In genomic region chr2:96115631-96116423, GRCh38 we compare ENCODE assay signal across 9 cellular contexts. TPM values are rescaled to one million over a fixed set of nuclear protein-coding genes. Genes with fewer than 3 reads are reported as not detected.
DNase-seq lines count a peak whose midpoint lies in the region; ATAC-seq, FAIRE-seq and TF ChIP-seq lines count a peak whose summit lies in the region.
"Had no signal": no experiment of that assay in that cellular context is flagged by ENCODE, and none has a peak within 500 bp of the region (broad histone marks: within the 10 kb centered on the region; RNA-seq: fewer than 3 reads in every experiment).

No MANE protein-coding gene starts in this region.

- no peaks in the 10 kb centered on the region for H3K9me3 Mint-ChIP-seq in T-helper 2 cell treated with Interferon-gamma antibody and Interleukin-4, amounts not matched to agents 5 μg/mL and 100 μg/mL, for 36 hours
- peaks cover 5% of the 10 kb centered on the region for H3K9me3 Mint-ChIP-seq in astrocyte (ENCODE audit: unreplicated experiment)

- H3K27ac ChIP-seq in astrocyte (ENCODE audit: low read depth, low read length) (no peak overlapping the region), right lobe of liver (no peak overlapping the region), thymus (ENCODE audit: low read depth) (no peak overlapping the region)
- H3K27ac ChIP-seq: 22Rv1 had no signal

- no peak for TF ChIP-seq CTCF in astrocyte (IDR thresholded peaks at IDR 0.05; ENCODE audit: insufficient read depth, low read depth, low read length)
- no peak for TF ChIP-seq CTCF in right lobe of liver (IDR thresholded peaks at IDR 0.05)
- no peak for TF ChIP-seq CTCF in lower leg skin (IDR thresholded peaks at IDR 0.05)
- no peak for TF ChIP-seq CTCF in D721Med (IDR thresholded peaks at IDR 0.05; ENCODE audit: insufficient read depth, missing control alignments)

- H4K20me1 ChIP-seq in astrocyte (ENCODE audit: insufficient read depth, low read length): no peaks in the 10 kb centered on the region

- H3K36me3 Mint-ChIP-seq in T-helper 2 cell treated with Interferon-gamma antibody and Interleukin-4, amounts not matched to agents 5 μg/mL and 100 μg/mL, for 36 hours (ENCODE audit: low read depth): no peaks in the 10 kb centered on the region
- H3K36me3 Mint-ChIP-seq in astrocyte (ENCODE audit: low read depth, unreplicated experiment): peaks cover 2% of the 10 kb centered on the region

- H2AFZ ChIP-seq in astrocyte (ENCODE audit: low read depth, low read length): no peak overlapping the region

- intact Hi-C loops in right lobe of liver (cut with DNase I): no loop called here
- intact Hi-C loops in lower leg skin (cut with DNase I; ENCODE audit: low total_unique reads): no loop called here

- peak overlapping the region; percentile 83 for H3K4me3 Mint-ChIP-seq in T-helper 2 cell treated with Interferon-gamma antibody and Interleukin-4, amounts not matched to agents 5 μg/mL and 100 μg/mL, for 36 hours
- no peak overlapping the region for H3K4me3 Mint-ChIP-seq in astrocyte (ENCODE audit: unreplicated experiment)

- no peak for DNase-seq in T-helper 2 cell treated with Interferon-gamma antibody and Interleukin-4, amounts not matched to agents 5 μg/mL and 100 μg/mL, for 36 hours (ENCODE audit: low spot score)
- DNase-seq in T-helper 2 cell: no peak
- no peak for DNase-seq in astrocyte (ENCODE audit: low read depth)
- DNase-seq in right lobe of liver: peak in 2 of 3 donors; percentile 18 to 51
- DNase-seq in lower leg skin (ENCODE audit: low spot score in 2 of 2): no peak
- no peak for DNase-seq in D721Med (ENCODE audit: insufficient read length, low spot score)

- H3K4me1 ChIP-seq in astrocyte (ENCODE audit: insufficient read depth, low read length) (peaks cover 2% of the 10 kb centered on the region), right lobe of liver (peaks cover 0 to 6% (median 0%) of the 10 kb centered on the region in 4 donors), thymus (ENCODE audit: control insufficient read depth, insufficient read depth, low read length) (no peaks in the 10 kb centered on the region)

- no peak overlapping the region for H3K27ac Mint-ChIP-seq in T-helper 2 cell treated with Interferon-gamma antibody and Interleukin-4, amounts not matched to agents 5 μg/mL and 100 μg/mL, for 36 hours
- no peak overlapping the region for H3K27ac Mint-ChIP-seq in astrocyte (ENCODE audit: unreplicated experiment)

- H3K36me3 ChIP-seq in astrocyte (ENCODE audit: insufficient read depth, low read length) (no peaks in the 10 kb centered on the region), right lobe of liver (no peaks in the 10 kb centered on the region), thymus (ENCODE audit: control insufficient read depth, insufficient read depth) (no peaks in the 10 kb centered on the region)

- TF ChIP-seq POLR2A in right lobe of liver (IDR thresholded peaks at IDR 0.05) (no peak), lower leg skin (IDR thresholded peaks at IDR 0.05) (no peak)

- peaks cover 33% of the 10 kb centered on the region for H3K27me3 Mint-ChIP-seq in T-helper 2 cell treated with Interferon-gamma antibody and Interleukin-4, amounts not matched to agents 5 μg/mL and 100 μg/mL, for 36 hours (ENCODE audit: low read depth)
- H3K27me3 Mint-ChIP-seq in astrocyte (ENCODE audit: low read depth, unreplicated experiment): peaks cover 75% of the 10 kb centered on the region

- H3K4me2 ChIP-seq in astrocyte (ENCODE audit: low read length): peak overlapping the region; percentile 76

- 35% methylated on average over 8 of the region's 77 CpGs for WGBS in right lobe of liver (ENCODE audit: insufficient coverage, low coverage, low lambda C conversion rate, missing lambda C conversion rate)
- 46% methylated on average over 77 of the region's 77 CpGs for WGBS in thymus
- 56 to 72% methylated on average over 48 to 66 of the region's 77 CpGs for WGBS in lower leg skin, 2 donors

- H3K4me3 ChIP-seq in astrocyte (ENCODE audit: insufficient read depth, low read depth, low read length) (no peak overlapping the region), right lobe of liver (peak overlapping the region; percentile 59 to 63 (median 62)), thymus (ENCODE audit: low read length) (peak overlapping the region; percentile 63), lower leg skin (ENCODE audit: low read depth, poor library complexity, severe bottlenecking) (no peak overlapping the region)

- H3K9ac ChIP-seq in astrocyte (ENCODE audit: low read length): no peak overlapping the region

- no peaks in the 10 kb centered on the region for H3K9me3 ChIP-seq in astrocyte (ENCODE audit: insufficient read depth, low read depth, low read length)
- no peaks in the 10 kb centered on the region for H3K9me3 ChIP-seq in right lobe of liver
- peaks cover 6% of the 10 kb centered on the region for H3K9me3 ChIP-seq in thymus (ENCODE audit: control insufficient read depth)

- no peak for ATAC-seq in right lobe of liver
- no peak for ATAC-seq in GM21447 (IDR thresholded peaks at IDR 0.05; ENCODE audit: unreplicated experiment)

- H3K27me3 ChIP-seq in astrocyte (ENCODE audit: insufficient read depth, low read length): peaks cover 35% of the 10 kb centered on the region
- H3K27me3 ChIP-seq in right lobe of liver: no peaks in the 10 kb centered on the region
- H3K27me3 ChIP-seq in thymus (ENCODE audit: control insufficient read depth, insufficient read depth): peaks cover 21% of the 10 kb centered on the region

- peaks cover 14% of the 10 kb centered on the region for H3K4me1 Mint-ChIP-seq in T-helper 2 cell treated with Interferon-gamma antibody and Interleukin-4, amounts not matched to agents 5 μg/mL and 100 μg/mL, for 36 hours (ENCODE audit: low read depth)
- no peaks in the 10 kb centered on the region for H3K4me1 Mint-ChIP-seq in astrocyte (ENCODE audit: low read depth, unreplicated experiment)

- no peak for FAIRE-seq in astrocyte (lab: Jason Lieb, UNC)
- FAIRE-seq in D721Med (lab: Jason Lieb, UNC): no peak

- H3K79me2 ChIP-seq in astrocyte (ENCODE audit: insufficient read depth, low read length): no peaks in the 10 kb centered on the region

RNA-seq across cellular contexts. Expression of gene ADRA2B, which starts 0.5 kb away (rescaled TPM):
- total RNA-seq in astrocyte (not detected in 2 replicates), right lobe of liver (1 to 10 TPM; 1.7 to 8.1 (median 3.2) TPM), lower leg skin (1 to 10 TPM in 1 of 4 donors, under 1 TPM in 3; 0.42 to 2.4 (median 0.97) TPM)
- 0.52 TPM for polyA plus RNA-seq in thymus

RNA-seq across cellular contexts. Expression of gene ASTL, which starts 22.5 kb away (rescaled TPM):
- not detected in 2 replicates for total RNA-seq in astrocyte
- total RNA-seq in right lobe of liver: not detected
- polyA plus RNA-seq in thymus: 2.9 TPM
- total RNA-seq in lower leg skin: 1 to 10 TPM in 1 of 4 donors, under 1 TPM in 2, not detected in 1; 0.20 to 1.8 (median 0.63) TPM

RNA-seq across cellular contexts. Expression of gene DUSP2, which starts 29.4 kb away (rescaled TPM):
- total RNA-seq in astrocyte (0.84 and 0.95 TPM in 2 replicates), right lobe of liver (1 to 10 TPM in 5 of 6 experiments, under 1 TPM in 1; 0.44 to 2.5 (median 1.2) TPM), lower leg skin (10 to 100 TPM; 39.3 to 57.0 (median 48.8) TPM)
- polyA plus RNA-seq in thymus: 208 TPM

Comparison
In these comparisons a context has a peak if more than half of its experiments do, and no peak if none do; other contexts are left out.
1. DNase-seq: peak in right lobe of liver (2 of 3); none in T-helper 2 cell treated with Interferon-gamma antibody and Interleukin-4, amounts not matched to agents 5 μg/mL and 100 μg/mL, for 36 hours (single experiment), T-helper 2 cell (0 of 5), astrocyte (single experiment), lower leg skin (0 of 2) and D721Med (single experiment).
2. H3K4me3 ChIP-seq: peak in right lobe of liver (3 of 3) and thymus (single experiment); none in astrocyte (single experiment) and lower leg skin (single experiment).
3. RNA of gene DUSP2, which starts 29.4 kb away (total RNA-seq): 39.3 to 57.0 TPM in lower leg skin; 0.44 to 2.5 TPM in right lobe of liver and 0.84 to 0.95 TPM in astrocyte; every median in the first group is over 10 times any median in the second.